In genomic region chr15:92683511-92683834, GRCh38 we compare ENCODE assay signal across 8 cellular contexts. TPM values are rescaled to one million over a fixed set of nuclear protein-coding genes. Genes with fewer than 3 reads are reported as not detected.
A peak's percentile ranks its signal among the peaks of the same experiment; 100 is the strongest.
DNase-seq lines count a peak whose midpoint lies in the region; ATAC-seq, FAIRE-seq and TF ChIP-seq lines count a peak whose summit lies in the region.

No MANE protein-coding gene starts in this region.

- H3K4me3 ChIP-seq in LNCaP clone FGC (ENCODE audit: low read depth, low read length), result no peak overlapping the region

- H3K9me3 Mint-ChIP-seq in neural crest cell, result peaks cover 8% of the 10 kb centered on the region

- no peak for FAIRE-seq in RCC 7860 (lab: Jason Lieb, UNC)

- no peak overlapping the region for H3K27ac Mint-ChIP-seq in neural crest cell (ENCODE audit: unreplicated experiment)

- peaks cover 13% of the 10 kb centered on the region for H3K4me1 Mint-ChIP-seq in neural crest cell

- H3K27me3 Mint-ChIP-seq in neural crest cell (ENCODE audit: low read depth), result no peaks in the 10 kb centered on the region

- peaks cover 4% of the 10 kb centered on the region for H3K36me3 Mint-ChIP-seq in neural crest cell (ENCODE audit: low read depth)

- ATAC-seq in HG03045 (IDR thresholded peaks at IDR 0.05; ENCODE audit: unreplicated experiment) (no peak), GM21390 (IDR thresholded peaks at IDR 0.05; ENCODE audit: unreplicated experiment) (no peak)
- no peak for ATAC-seq in activated CD4-positive, CD25-positive, alpha-beta regulatory T cell treated with anti-CD3 and anti-CD28 coated beads, Interleukin-2, amount 50 U/mL, for 24 hours

- DNase-seq in DMS153 treated with DMSO at 0.1 percent for 48 hours (lab: John Stamatoyannopoulos, UW; ENCODE audit: unreplicated experiment), result peak; percentile 5
- DNase-seq in LNCaP clone FGC (ENCODE audit: low read depth), result no peak
- DNase-seq in dermis blood vessel endothelial cell, result peak; percentile 70
- peak; percentile 41 for DNase-seq in neural crest cell (ENCODE audit: low read depth, low spot score)
- DNase-seq in RCC 7860 (ENCODE audit: low spot score), result no peak

- no peak overlapping the region for H3K4me3 Mint-ChIP-seq in neural crest cell

- peak; percentile 71 for TF ChIP-seq CTCF in LNCaP clone FGC (IDR thresholded peaks at IDR 0.05; ENCODE audit: control insufficient read depth, extremely low read depth, insufficient read depth)
- peak; percentile 72 for TF ChIP-seq CTCF in neural crest cell (conservative IDR thresholded peaks at IDR 0.05)

RNA-seq across cellular contexts. Expression of gene FAM174B, which starts 27.9 kb away (rescaled TPM):
- total RNA-seq in dermis blood vessel endothelial cell (31.1 and 37.7 TPM in 2 replicates), neural crest cell (10.6 and 12.1 TPM in 2 replicates)

Comparison
In these comparisons a context has a peak if more than half of its experiments do, and no peak if none do; other contexts are left out.
1. DNase-seq: peak in DMS153 treated with DMSO at 0.1 percent for 48 hours (single experiment), dermis blood vessel endothelial cell (single experiment) and neural crest cell (single experiment); none in LNCaP clone FGC (single experiment) and RCC 7860 (single experiment).